1 cellular context compared by ENCODE assay signal in genomic region chr16:89507219-89507833, GRCh38.
A peak's percentile ranks its signal among the peaks of the same experiment; 100 is the strongest.
TF ChIP-seq lines count a peak whose summit lies in the region.

No MANE protein-coding gene starts in this region.

TF ChIP-seq in WTC11, 78 proteins besides CTCF, POLR2A, EP300 and RAD21 (continued from another document):
- TF ChIP-seq CREM (CRISPR knock-in tag; IDR thresholded peaks at IDR 0.05): 0 out of 2 replicates have a peak, but pooled peaks have one; percentile 16
